9 cellular contexts compared by ENCODE assay signal in the genomic region with DNA sequence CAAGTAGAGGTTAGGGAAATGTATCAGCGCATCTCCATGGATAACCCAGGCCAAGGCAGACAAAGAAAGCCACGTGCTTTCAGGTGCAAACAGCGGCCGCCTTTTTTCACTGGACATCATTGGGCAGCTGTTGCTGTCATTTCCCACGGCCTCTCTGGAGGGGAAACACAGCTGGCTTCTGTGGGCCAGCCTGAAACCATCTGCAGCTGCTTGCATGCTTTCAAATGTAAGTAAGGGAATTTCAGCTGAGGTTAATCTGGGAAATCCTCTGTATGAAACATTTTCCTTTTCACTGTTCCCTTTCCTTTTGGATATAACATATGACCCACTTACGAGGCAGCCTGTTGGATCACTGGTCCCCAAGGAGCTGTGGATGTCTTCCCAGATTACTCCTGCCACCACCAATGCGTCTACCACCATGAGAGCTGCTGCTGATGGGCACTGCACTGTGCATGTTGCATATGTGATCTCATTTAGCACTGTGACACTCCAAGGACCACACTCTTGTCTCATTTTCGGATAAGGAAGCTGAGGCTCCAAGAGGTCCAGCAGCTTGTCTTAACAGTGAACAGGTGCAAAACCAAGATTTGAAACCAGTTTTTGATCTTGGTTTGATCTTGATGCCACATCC.
DNase-seq lines count a peak whose midpoint lies in the region; ATAC-seq and TF ChIP-seq lines count a peak whose summit lies in the region.
"Had no signal": no experiment of that assay in that cellular context is flagged by ENCODE, and none has a peak within 500 bp of the region (broad histone marks: within the 10 kb centered on the region; RNA-seq: fewer than 3 reads in every experiment).

No MANE protein-coding gene starts in this region.

- no peaks in the 10 kb centered on the region for H3K27me3 Mint-ChIP-seq in stimulated activated naive CD8-positive, alpha-beta T cell treated with anti-CD3 and anti-CD28 coated beads, Interleukin-15, Interleukin-2, amounts not matched to agents 100 ng/mL and 50 ng/mL, for 24 hours
- H3K27me3 Mint-ChIP-seq in stimulated activated naive CD8-positive, alpha-beta T cell treated with anti-CD3 and anti-CD28 coated beads, Interleukin-15, amount 100 ng/mL, for 72 hours: no peaks in the 10 kb centered on the region

- H3K4me1 ChIP-seq in OCI-LY3 (ENCODE audit: low read length): peaks cover 69% of the 10 kb centered on the region

- peak overlapping the region; percentile 31 for H3K27ac Mint-ChIP-seq in stimulated activated naive CD8-positive, alpha-beta T cell treated with anti-CD3 and anti-CD28 coated beads, Interleukin-15, Interleukin-2, amounts not matched to agents 100 ng/mL and 50 ng/mL, for 24 hours
- no peak overlapping the region for H3K27ac Mint-ChIP-seq in stimulated activated naive CD8-positive, alpha-beta T cell treated with anti-CD3 and anti-CD28 coated beads, Interleukin-15, amount 100 ng/mL, for 72 hours

- no peak overlapping the region for H3K27ac ChIP-seq in OCI-LY3 (ENCODE audit: low read length)

- ATAC-seq in stimulated activated naive CD8-positive, alpha-beta T cell treated with anti-CD3 and anti-CD28 coated beads, Interleukin-15, amount 100 ng/mL, for 72 hours: no peak
- peak; percentile 77 for ATAC-seq in HG02885 (IDR thresholded peaks at IDR 0.05; ENCODE audit: poor library complexity, unreplicated experiment)

- TF ChIP-seq CTCF in OCI-LY3 (IDR thresholded peaks at IDR 0.05; ENCODE audit: low read depth, low read length): no peak

- peaks cover 49% of the 10 kb centered on the region for H3K79me2 ChIP-seq in OCI-LY3 (ENCODE audit: low read length)

- peaks cover 11% of the 10 kb centered on the region for H3K36me3 ChIP-seq in OCI-LY3 (replicated peaks; ENCODE audit: low read depth, low read length)

- no peaks in the 10 kb centered on the region for H3K36me3 Mint-ChIP-seq in stimulated activated naive CD8-positive, alpha-beta T cell treated with anti-CD3 and anti-CD28 coated beads, Interleukin-15, Interleukin-2, amounts not matched to agents 100 ng/mL and 50 ng/mL, for 24 hours (ENCODE audit: low read depth)

- no peaks in the 10 kb centered on the region for H3K9me3 ChIP-seq in OCI-LY3 (ENCODE audit: insufficient read depth, low read length)

- no peak for DNase-seq in stimulated activated naive CD8-positive, alpha-beta T cell treated with anti-CD3 and anti-CD28 coated beads, Interleukin-15, amount 100 ng/mL, for 72 hours
- DNase-seq in DMS153 (lab: John Stamatoyannopoulos, UW) (no peak), NCI-H1694 (lab: John Stamatoyannopoulos, UW) (no peak), NCI-H2029 (lab: John Stamatoyannopoulos, UW) (no peak)
- no peak for DNase-seq in activated CD4-positive, alpha-beta T cell treated with anti-CD3 and anti-CD28 coated beads, Interleukin-2, amount 50 U/mL, for 4 hours
- DNase-seq: AML-193 had no signal

- peaks cover 22% of the 10 kb centered on the region for H3K4me1 Mint-ChIP-seq in stimulated activated naive CD8-positive, alpha-beta T cell treated with anti-CD3 and anti-CD28 coated beads, Interleukin-15, Interleukin-2, amounts not matched to agents 100 ng/mL and 50 ng/mL, for 24 hours (ENCODE audit: low read depth)
- H3K4me1 Mint-ChIP-seq in stimulated activated naive CD8-positive, alpha-beta T cell treated with anti-CD3 and anti-CD28 coated beads, Interleukin-15, amount 100 ng/mL, for 72 hours: no peaks in the 10 kb centered on the region

- no peak overlapping the region for H3K4me3 ChIP-seq in OCI-LY3 (ENCODE audit: low read length)

- no peak overlapping the region for H2AFZ ChIP-seq in OCI-LY3 (ENCODE audit: low read depth, low read length)

- H3K4me2 ChIP-seq in OCI-LY3 (ENCODE audit: low read length): peak overlapping the region; percentile 17; the same call in 1 of the 2 replicates

- H3K9ac ChIP-seq in OCI-LY3 (ENCODE audit: low read length): no peak overlapping the region

- no peaks in the 10 kb centered on the region for H3K27me3 ChIP-seq in OCI-LY3 (ENCODE audit: low read depth, low read length)

- no peaks in the 10 kb centered on the region for H3K9me3 Mint-ChIP-seq in stimulated activated naive CD8-positive, alpha-beta T cell treated with anti-CD3 and anti-CD28 coated beads, Interleukin-15, Interleukin-2, amounts not matched to agents 100 ng/mL and 50 ng/mL, for 24 hours
- H3K9me3 Mint-ChIP-seq in stimulated activated naive CD8-positive, alpha-beta T cell treated with anti-CD3 and anti-CD28 coated beads, Interleukin-15, amount 100 ng/mL, for 72 hours: no peaks in the 10 kb centered on the region

- H3K4me3 Mint-ChIP-seq in stimulated activated naive CD8-positive, alpha-beta T cell treated with anti-CD3 and anti-CD28 coated beads, Interleukin-15, Interleukin-2, amounts not matched to agents 100 ng/mL and 50 ng/mL, for 24 hours: no peak overlapping the region
- H3K4me3 Mint-ChIP-seq in stimulated activated naive CD8-positive, alpha-beta T cell treated with anti-CD3 and anti-CD28 coated beads, Interleukin-15, amount 100 ng/mL, for 72 hours: no peak overlapping the region

- peaks cover 81% of the 10 kb centered on the region for H4K20me1 ChIP-seq in OCI-LY3 (ENCODE audit: insufficient read depth, low read length)
